ENCODE assay signal across 29 cellular contexts in genomic region chr3:120204338-120204737, GRCh38.
"Had no signal": no experiment of that assay in that cellular context is flagged by ENCODE, and none has a peak within 500 bp of the region (broad histone marks: within the 10 kb centered on the region; RNA-seq: fewer than 3 reads in every experiment).

No MANE protein-coding gene starts in this region.

- DNase-seq: head of caudate nucleus; hippocampal formation; kidney glomerular epithelial cell; left cardiac atrium; left lung; mesendoderm; midbrain; mucosa of descending colon; naive thymus-derived CD4-positive, alpha-beta T cell; pancreas; retina; right cardiac atrium; sigmoid colon; small intestine; stimulated activated CD4-positive, alpha-beta T cell treated with anti-CD3 and anti-CD28 coated beads, Interleukin-1b, Interleukin-23, amount 100 ng/mL, for 48 hours; stimulated activated CD4-positive, alpha-beta T cell treated with anti-CD3 and anti-CD28 coated beads, Interleukin-2, amount 100 ng/mL, for 48 hours; stimulated activated CD4-positive, alpha-beta T cell treated with anti-CD3 and anti-CD28 coated beads, Interleukin-4, amount 100 ng/mL, for 4 hours; stimulated activated CD8-positive, alpha-beta memory T cell treated with anti-CD3 and anti-CD28 coated beads, Interleukin-4, amount 100 ng/mL, for 48 hours; stimulated activated naive CD4-positive, alpha-beta T cell treated with Interleukin-2 at 50 U/mL for 16 hours; stimulated activated naive CD8-positive, alpha-beta T cell treated with anti-CD3 and anti-CD28 coated beads, Interleukin-15, amount 100 ng/mL, for 72 hours; substantia nigra; upper lobe of left lung had no signal

- H3K27me3 ChIP-seq: left lung, neural progenitor cell, pancreas, sigmoid colon, tibial nerve, upper lobe of left lung, vagina had no signal

- H3K27ac Mint-ChIP-seq: naive thymus-derived CD4-positive, alpha-beta T cell; neural progenitor cell; stimulated activated memory B cell treated with anti-CD40 and anti-IgM and Interleukin-4, amounts not matched to agents 10 μg/mL and 1 μg/mL and 100 μg/mL, for 72 hours; stimulated activated naive CD8-positive, alpha-beta T cell treated with anti-CD3 and anti-CD28 coated beads, Interleukin-15, amount 100 ng/mL, for 72 hours had no signal

- H3K4me3 ChIP-seq: left lung, lung, mucosa of descending colon, neural progenitor cell, pancreas, prostate gland, sigmoid colon, tibial nerve, upper lobe of left lung, vagina had no signal

- H3K4me3 Mint-ChIP-seq: naive thymus-derived CD4-positive, alpha-beta T cell; nephron; neural progenitor cell; stimulated activated memory B cell treated with anti-CD40 and anti-IgM and Interleukin-4, amounts not matched to agents 10 μg/mL and 1 μg/mL and 100 μg/mL, for 72 hours; stimulated activated naive CD8-positive, alpha-beta T cell treated with anti-CD3 and anti-CD28 coated beads, Interleukin-15, amount 100 ng/mL, for 72 hours had no signal

- H3K4me1 ChIP-seq: prostate gland had no signal

- H3K4me1 Mint-ChIP-seq: naive thymus-derived CD4-positive, alpha-beta T cell; neural progenitor cell; stimulated activated memory B cell treated with anti-CD40 and anti-IgM and Interleukin-4, amounts not matched to agents 10 μg/mL and 1 μg/mL and 100 μg/mL, for 72 hours; stimulated activated naive CD8-positive, alpha-beta T cell treated with anti-CD3 and anti-CD28 coated beads, Interleukin-15, amount 100 ng/mL, for 72 hours had no signal

- H3K9ac ChIP-seq: neural progenitor cell had no signal

- H3K9me3 ChIP-seq: left lung, mucosa of descending colon, pancreas, prostate gland, sigmoid colon, tibial nerve, upper lobe of left lung, vagina had no signal

- ATAC-seq: left cardiac atrium; mucosa of descending colon; naive thymus-derived CD4-positive, alpha-beta T cell; pancreas; stimulated activated memory B cell treated with anti-CD40 and anti-IgM and Interleukin-4, amounts not matched to agents 10 μg/mL and 1 μg/mL and 100 μg/mL, for 72 hours; stimulated activated naive CD8-positive, alpha-beta T cell treated with anti-CD3 and anti-CD28 coated beads, Interleukin-15, amount 100 ng/mL, for 72 hours had no signal

- H3K36me3 Mint-ChIP-seq: naive thymus-derived CD4-positive, alpha-beta T cell; neural progenitor cell; stimulated activated memory B cell treated with anti-CD40 and anti-IgM and Interleukin-4, amounts not matched to agents 10 μg/mL and 1 μg/mL and 100 μg/mL, for 72 hours had no signal

- H3K9me3 Mint-ChIP-seq: naive thymus-derived CD4-positive, alpha-beta T cell; nephron; neural progenitor cell; stimulated activated memory B cell treated with anti-CD40 and anti-IgM and Interleukin-4, amounts not matched to agents 10 μg/mL and 1 μg/mL and 100 μg/mL, for 72 hours; stimulated activated naive CD8-positive, alpha-beta T cell treated with anti-CD3 and anti-CD28 coated beads, Interleukin-15, amount 100 ng/mL, for 72 hours had no signal

- H3K36me3 ChIP-seq: left lung, neural progenitor cell, pancreas, prostate gland, sigmoid colon, tibial nerve, upper lobe of left lung, vagina had no signal

- H3K27ac ChIP-seq: neural progenitor cell, pancreas, prostate gland, sigmoid colon, tibial nerve, vagina had no signal
